8 cellular contexts compared by ENCODE assay signal in genomic region chr19:35051268-35051667, GRCh38. TPM values are rescaled to one million over a fixed set of nuclear protein-coding genes. Genes with fewer than 3 reads are reported as not detected.
"Had no signal": no experiment of that assay in that cellular context is flagged by ENCODE, and none has a peak within 500 bp of the region (broad histone marks: within the 10 kb centered on the region; RNA-seq: fewer than 3 reads in every experiment).

No MANE protein-coding gene starts in this region.

RNA-seq across cellular contexts. Expression of gene HPN, which starts 9.7 kb away (rescaled TPM):
- total RNA-seq: activated B cell treated with CpG ODN at 0.5 μM for 24 hours; activated CD8-positive, alpha-beta memory T cell treated with anti-CD3 and anti-CD28 coated beads for 36 hours; activated naive CD4-positive, alpha-beta T cell treated with anti-CD3 and anti-CD28 coated beads for 36 hours; activated naive CD4-positive, alpha-beta T cell treated with anti-CD3 and anti-CD28 coated beads, Interleukin-2, amount 50 U/mL, for 72 hours; activated T-helper 1 cell treated with anti-CD3 and anti-CD28 coated beads, Interleukin-12 subunit alpha, Interleukin-12 subunit beta, Interleukin-2, Interleukin-4 antibody, amounts not matched to agents 30 ng/mL and 10 ng/mL and 1 ng/mL, durations not matched to agents 14 hours and 24 hours and 36 hours; T-helper 1 cell treated with Interleukin-12 subunit alpha and Interleukin-12 subunit beta and Interleukin-4 antibody, amounts not matched to agents 30 ng/mL and 1 ng/mL, for 36 hours; T-helper 2 cell treated with Interferon-gamma antibody and Interleukin-4, amounts not matched to agents 100 ng/mL and 5 ng/mL, for 36 hours had no signal
- polyA plus RNA-seq: aorta had no signal
